9 cellular contexts compared by ENCODE assay signal in the genomic region with DNA sequence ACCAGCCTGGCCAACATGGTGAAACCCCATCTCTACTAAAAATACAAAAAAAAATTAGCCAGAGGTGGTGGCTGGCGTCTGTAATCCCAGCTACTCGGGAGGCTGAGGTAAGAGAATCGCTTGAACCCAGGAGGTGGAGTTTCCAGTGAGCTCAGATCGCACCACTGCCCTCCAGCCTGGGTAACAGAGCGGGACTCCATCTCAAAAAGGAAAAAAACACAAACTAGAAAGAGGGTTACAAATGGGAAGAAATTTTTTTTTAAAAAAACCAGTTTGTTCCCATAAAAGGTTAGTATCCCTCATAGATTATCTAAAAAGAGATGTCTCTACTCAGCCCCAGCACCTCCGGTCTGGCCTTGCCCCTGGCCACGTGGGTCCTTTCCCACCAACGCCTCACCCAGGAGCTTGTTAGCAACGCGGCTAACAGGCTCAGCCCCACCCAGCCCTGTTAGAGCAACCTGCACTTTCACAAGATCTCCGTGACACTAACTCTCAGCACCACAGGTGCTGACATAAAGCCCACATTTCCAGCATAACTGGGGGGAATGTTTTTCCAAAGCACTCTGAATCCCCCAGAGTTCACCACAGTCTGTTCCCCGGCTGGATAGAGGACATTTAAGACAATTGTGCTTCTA. TPM values are rescaled to one million over a fixed set of nuclear protein-coding genes. Genes with fewer than 3 reads are reported as not detected.
DNase-seq lines count a peak whose midpoint lies in the region; ATAC-seq and TF ChIP-seq lines count a peak whose summit lies in the region.
"Had no signal": no experiment of that assay in that cellular context is flagged by ENCODE, and none has a peak within 500 bp of the region (broad histone marks: within the 10 kb centered on the region; RNA-seq: fewer than 3 reads in every experiment).

No MANE protein-coding gene starts in this region.

- H3K9ac ChIP-seq in neuronal stem cell (ENCODE audit: low read depth, low read length, poor library complexity): no peak overlapping the region

- TF ChIP-seq POLR2A in Peyer's patch (IDR thresholded peaks at IDR 0.05): no peak

- H2BK15ac ChIP-seq in neuronal stem cell (ENCODE audit: low read length): no peak overlapping the region

- H2BK12ac ChIP-seq in neuronal stem cell (ENCODE audit: low read length): no peak overlapping the region

- DNase-seq in GM13976 (ENCODE audit: low spot score) (peak; percentile 87), Peyer's patch (peak in 2 of 3 donors; percentile 56 to 75), coronary artery (ENCODE audit: low spot score) (no peak), neuronal stem cell (ENCODE audit: low spot score) (no peak), A172 (ENCODE audit: low spot score) (no peak), ecto neural progenitor cell (ENCODE audit: low spot score) (no peak), osteocyte (ENCODE audit: extremely low spot score, unreplicated experiment) (no peak)

- no peak overlapping the region for H3K27ac Mint-ChIP-seq in osteocyte (ENCODE audit: unreplicated experiment)

- H3K4me2 ChIP-seq in neuronal stem cell (ENCODE audit: insufficient read depth, low read length, poor library complexity, severe bottlenecking): peak overlapping the region; percentile 85

- no peak for TF ChIP-seq CTCF in GM13976 (IDR thresholded peaks at IDR 0.05; ENCODE audit: borderline replicate concordance, control extremely low read depth, extremely low read depth, insufficient read depth, missing control alignments)
- no peak for TF ChIP-seq CTCF in Peyer's patch (IDR thresholded peaks at IDR 0.05)
- TF ChIP-seq CTCF in coronary artery (IDR thresholded peaks at IDR 0.05): no peak
- no peak for TF ChIP-seq CTCF in osteocyte (IDR thresholded peaks at IDR 0.05)

- H4K91ac ChIP-seq in neuronal stem cell (ENCODE audit: low read depth, low read length, poor library complexity): no peak overlapping the region

- H4K8ac ChIP-seq in neuronal stem cell (ENCODE audit: low read depth, low read length): no peak overlapping the region

- in situ Hi-C loops in GM13976 (cut with MboI; ENCODE audit: low sequenced_read_pairs, unreplicated experiment): no loop called here

- H3K4me3 ChIP-seq in Peyer's patch (peak overlapping the region; percentile 19 to 35 (median 32)), coronary artery (peak overlapping the region; percentile 62), neuronal stem cell (ENCODE audit: low read length in 2 of 2) (peak overlapping the region in 1 of 2 donors; percentile 81)

- H2BK5ac ChIP-seq in neuronal stem cell (ENCODE audit: low read length): no peak overlapping the region

- no peaks in the 10 kb centered on the region for H3K9me3 Mint-ChIP-seq in osteocyte (ENCODE audit: unreplicated experiment)

- H3K4me1 ChIP-seq in Peyer's patch (peaks cover 0 to 13% (median 3%) of the 10 kb centered on the region in 4 donors), neuronal stem cell (ENCODE audit: control insufficient read depth in 2 of 2, insufficient read depth in 1 of 2, low read depth in 1 of 2, low read length in 2 of 2) (peaks cover 3 to 9% of the 10 kb centered on the region in 2 donors)

- H3K4me1 Mint-ChIP-seq in osteocyte (ENCODE audit: unreplicated experiment): peaks cover 8% of the 10 kb centered on the region

- H3K27ac ChIP-seq in Peyer's patch (peak overlapping the region in 1 of 4 donors; percentile 48), coronary artery (peak overlapping the region in 1 of 2 donors; percentile 30), neuronal stem cell (replicated peaks; ENCODE audit: low read length) (no peak overlapping the region)

- H3K9me3 ChIP-seq in Peyer's patch: no peaks in the 10 kb centered on the region
- no peaks in the 10 kb centered on the region for H3K9me3 ChIP-seq in neuronal stem cell (replicated peaks in 1 of 2; ENCODE audit: control insufficient read depth in 2 of 2, insufficient read depth in 1 of 2, low read depth in 1 of 2, low read length in 2 of 2)

- no peak overlapping the region for H2AFZ ChIP-seq in neuronal stem cell (ENCODE audit: low read length)

- no peaks in the 10 kb centered on the region for H3K36me3 ChIP-seq in Peyer's patch
- peaks cover 0 to 5% of the 10 kb centered on the region in 2 donors for H3K36me3 ChIP-seq in neuronal stem cell (replicated peaks in 1 of 2; ENCODE audit: control insufficient read depth in 2 of 2, insufficient read depth in 2 of 2, low read length in 2 of 2)

- no peaks in the 10 kb centered on the region for H3K79me1 ChIP-seq in neuronal stem cell (ENCODE audit: low read depth, low read length)

- H3K14ac ChIP-seq in neuronal stem cell (ENCODE audit: low read length): no peak overlapping the region

- H3K4me3 Mint-ChIP-seq in osteocyte (ENCODE audit: unreplicated experiment): no peak overlapping the region

- no peak overlapping the region for H2AK5ac ChIP-seq in neuronal stem cell (ENCODE audit: low read depth, low read length)

- no peak overlapping the region for H2BK120ac ChIP-seq in neuronal stem cell (ENCODE audit: low read depth, low read length)

- ATAC-seq in GM18909 (IDR thresholded peaks at IDR 0.05; ENCODE audit: poor library complexity, unreplicated experiment): no peak

- no CpG with 5 or more reads among the region's 12 CpGs for WGBS in neuronal stem cell (ENCODE audit: extremely low coverage in 2 of 2, insufficient read length in 2 of 2, insufficient replicate concordance in 1 of 2), 2 donors

- no peak overlapping the region for H3K4ac ChIP-seq in neuronal stem cell (ENCODE audit: low read length)

- H3K23ac ChIP-seq in neuronal stem cell (ENCODE audit: low read depth, low read length, poor library complexity): no peak overlapping the region

- peaks cover 70% of the 10 kb centered on the region for H3K27me3 Mint-ChIP-seq in osteocyte (ENCODE audit: unreplicated experiment)

- H3K27me3 ChIP-seq in Peyer's patch (no peaks in the 10 kb centered on the region), neuronal stem cell (ENCODE audit: control insufficient read depth in 3 of 3, insufficient read depth in 3 of 3, low read depth in 1 of 3, low read length in 3 of 3) (peaks cover 0 to 90% (median 3%) of the 10 kb centered on the region in 3 experiments)

- no peaks in the 10 kb centered on the region for H3K36me3 Mint-ChIP-seq in osteocyte (ENCODE audit: unreplicated experiment)

- H3K18ac ChIP-seq in neuronal stem cell (ENCODE audit: low read length): no peak overlapping the region

RNA-seq across cellular contexts. Expression of gene DMKN, which starts 4.3 kb away (rescaled TPM):
- 10 to 100 TPM in 2 of 4 donors, 1 to 10 TPM in 1, not detected in 1; 1.9 to 29.7 (median 10.7) TPM for total RNA-seq in Peyer's patch
- 155 TPM for polyA plus RNA-seq in neuronal stem cell (2013, experiment 1 of 2)
- 142 TPM for polyA plus RNA-seq in neuronal stem cell (2013, experiment 2 of 2)
- 4.0 and 4.4 TPM in 2 replicates for total RNA-seq in A172 (2014; rRNA removed; shearing (Covaris generic))
- not detected in 2 replicates for total RNA-seq in osteocyte
- total RNA-seq: dermis microvascular lymphatic vessel endothelial cell had no signal

RNA-seq across cellular contexts. Expression of gene KRTDAP, which starts 18.9 kb away (rescaled TPM):
- not detected for total RNA-seq in Peyer's patch
- polyA plus RNA-seq in neuronal stem cell (2013, experiment 1 of 2): 3.1 TPM
- polyA plus RNA-seq in neuronal stem cell (2013, experiment 2 of 2): 2.6 TPM
- total RNA-seq in A172 (2014; rRNA removed; shearing (Covaris generic)): not detected in 2 replicates
- total RNA-seq in osteocyte: not detected in 2 replicates
- total RNA-seq: dermis microvascular lymphatic vessel endothelial cell had no signal

RNA-seq across cellular contexts. Expression of gene SBSN, which starts 19.0 kb away (rescaled TPM):
- total RNA-seq in Peyer's patch: 1 to 10 TPM in 1 of 4 donors, not detected in 3; 1.0 TPM
- polyA plus RNA-seq in neuronal stem cell (2013, experiment 1 of 2): 0.06 TPM
- 0.10 TPM for polyA plus RNA-seq in neuronal stem cell (2013, experiment 2 of 2)
- total RNA-seq in A172 (2014; rRNA removed; shearing (Covaris generic)): not detected in 2 replicates
- total RNA-seq in osteocyte: not detected in 2 replicates
- total RNA-seq: dermis microvascular lymphatic vessel endothelial cell had no signal

RNA-seq across cellular contexts. Expression of gene GAPDHS, which starts 24.1 kb away (rescaled TPM):
- under 1 TPM in 1 of 4 donors, not detected in 3; 0.54 TPM for total RNA-seq in Peyer's patch
- polyA plus RNA-seq in neuronal stem cell (2013, experiment 1 of 2): 0.03 TPM
- not detected for polyA plus RNA-seq in neuronal stem cell (2013, experiment 2 of 2)
- total RNA-seq in A172 (2014; rRNA removed; shearing (Covaris generic)): not detected in 2 replicates
- total RNA-seq in osteocyte: not detected in 2 replicates
- total RNA-seq: dermis microvascular lymphatic vessel endothelial cell had no signal

RNA-seq across cellular contexts. Expression of gene TMEM147, which starts 36.3 kb away (rescaled TPM):
- total RNA-seq in Peyer's patch (10 to 100 TPM; 34.9 to 59.4 (median 50.9) TPM), osteocyte (110 and 111 TPM in 2 replicates)
- 86.7 TPM for polyA plus RNA-seq in neuronal stem cell (2013, experiment 1 of 2)
- 90.3 TPM for polyA plus RNA-seq in neuronal stem cell (2013, experiment 2 of 2)
- 167 and 204 TPM in 2 replicates for total RNA-seq in A172 (2014; rRNA removed; shearing (Covaris generic))

Comparison
In these comparisons a context has a peak if more than half of its experiments do, and no peak if none do; other contexts are left out.
1. DNase-seq: peak in GM13976 (single experiment) and Peyer's patch (2 of 3); none in coronary artery (single experiment), neuronal stem cell (single experiment), A172 (single experiment), ecto neural progenitor cell (single experiment) and osteocyte (single experiment).